In genomic region chr2:74707837-74708236, GRCh38 we compare ENCODE assay signal across 37 cellular contexts. TPM values are rescaled to one million over a fixed set of nuclear protein-coding genes. Genes with fewer than 3 reads are reported as not detected.
"Had no signal": no experiment of that assay in that cellular context is flagged by ENCODE, and none has a peak within 500 bp of the region (broad histone marks: within the 10 kb centered on the region; RNA-seq: fewer than 3 reads in every experiment).

No MANE protein-coding gene starts in this region.

- H3K36me3 ChIP-seq: ascending aorta, cardiac muscle cell, colonic mucosa, esophagus squamous epithelium, pancreas, prostate gland, sigmoid colon, suprapubic skin, tibial nerve had no signal

- H3K9me3 Mint-ChIP-seq: activated CD4-positive, alpha-beta memory T cell treated with anti-CD3 and anti-CD28 coated beads for 36 hours; activated CD4-positive, alpha-beta T cell treated with anti-CD3 and anti-CD28 coated beads, Interleukin-2, amount 10 ng/mL, durations not matched to agents 24 days and 14 days; activated naive CD4-positive, alpha-beta T cell treated with anti-CD3 and anti-CD28 coated beads for 36 hours; activated naive CD8-positive, alpha-beta T cell treated with anti-CD3 and anti-CD28 coated beads for 36 hours; activated T-helper 1 cell treated with anti-CD3 and anti-CD28 coated beads, Interleukin-12 subunit alpha, Interleukin-12 subunit beta, Interleukin-2, Interleukin-4 antibody, amounts not matched to agents 30 ng/mL and 10 ng/mL and 1 ng/mL, durations not matched to agents 14 hours and 24 hours and 36 hours; endodermal cell; mesothelial cell of epicardium; stimulated activated effector memory CD8-positive, alpha-beta T cell treated with anti-CD3 and anti-CD28 coated beads, Interleukin-12 subunit alpha, Interleukin-12 subunit beta, amount 100 ng/mL, for 72 hours; stimulated activated naive CD8-positive, alpha-beta T cell treated with anti-CD3 and anti-CD28 coated beads, Interleukin-15, amount 100 ng/mL, for 72 hours had no signal

- H3K36me3 Mint-ChIP-seq: activated CD4-positive, alpha-beta memory T cell treated with anti-CD3 and anti-CD28 coated beads for 36 hours; brain; stimulated activated effector memory CD8-positive, alpha-beta T cell treated with anti-CD3 and anti-CD28 coated beads, Interleukin-12 subunit alpha, Interleukin-12 subunit beta, amount 100 ng/mL, for 72 hours had no signal

- H3K27ac ChIP-seq: ascending aorta, cardiac muscle cell, colonic mucosa, dorsolateral prefrontal cortex, pancreas, prostate gland, sigmoid colon, suprapubic skin, tibial nerve had no signal

- ATAC-seq: left ventricle myocardium superior; pancreas; stimulated activated effector memory CD8-positive, alpha-beta T cell treated with anti-CD3 and anti-CD28 coated beads, Interleukin-12 subunit alpha, Interleukin-12 subunit beta, amount 100 ng/mL, for 72 hours; stimulated activated naive CD8-positive, alpha-beta T cell treated with anti-CD3 and anti-CD28 coated beads, Interleukin-15, amount 100 ng/mL, for 72 hours; T-helper 17 cell had no signal

- H3K4me1 Mint-ChIP-seq: endodermal cell; mesothelial cell of epicardium; naive B cell; stimulated activated effector memory CD8-positive, alpha-beta T cell treated with anti-CD3 and anti-CD28 coated beads, Interleukin-12 subunit alpha, Interleukin-12 subunit beta, amount 100 ng/mL, for 72 hours; stimulated activated naive CD8-positive, alpha-beta T cell treated with anti-CD3 and anti-CD28 coated beads, Interleukin-15, amount 100 ng/mL, for 72 hours; T-helper 17 cell had no signal

- H3K27ac Mint-ChIP-seq: activated CD4-positive, alpha-beta memory T cell treated with anti-CD3 and anti-CD28 coated beads for 36 hours; activated CD4-positive, alpha-beta T cell treated with anti-CD3 and anti-CD28 coated beads, Interleukin-2, amount 10 ng/mL, durations not matched to agents 24 days and 14 days; activated naive CD4-positive, alpha-beta T cell treated with anti-CD3 and anti-CD28 coated beads for 36 hours; activated naive CD8-positive, alpha-beta T cell treated with anti-CD3 and anti-CD28 coated beads for 36 hours; activated T-helper 1 cell treated with anti-CD3 and anti-CD28 coated beads, Interleukin-12 subunit alpha, Interleukin-12 subunit beta, Interleukin-2, Interleukin-4 antibody, amounts not matched to agents 30 ng/mL and 10 ng/mL and 1 ng/mL, durations not matched to agents 14 hours and 24 hours and 36 hours; brain; endodermal cell; mesothelial cell of epicardium; naive B cell; stimulated activated effector memory CD8-positive, alpha-beta T cell treated with anti-CD3 and anti-CD28 coated beads, Interleukin-12 subunit alpha, Interleukin-12 subunit beta, amount 100 ng/mL, for 72 hours; stimulated activated naive CD8-positive, alpha-beta T cell treated with anti-CD3 and anti-CD28 coated beads, Interleukin-15, amount 100 ng/mL, for 72 hours; T-helper 17 cell had no signal

- DNase-seq: activated CD4-positive, alpha-beta memory T cell treated with anti-CD3 and anti-CD28 coated beads for 36 hours; activated CD4-positive, alpha-beta T cell treated with anti-CD3 and anti-CD28 coated beads, Interleukin-2, amount 10 ng/mL, durations not matched to agents 24 days and 14 days; activated CD4-positive, CD25-positive, alpha-beta regulatory T cell treated with anti-CD3 and anti-CD28 coated beads, Interleukin-2, amount 50 U/mL, for 72 hours; activated CD8-positive, alpha-beta memory T cell treated with anti-CD3 and anti-CD28 coated beads, Interleukin-2, amount 50 U/mL, for 4 hours; activated effector memory CD4-positive, alpha-beta T cell treated with anti-CD3 and anti-CD28 coated beads, Interleukin-2, amount 50 U/mL, for 16 hours; activated naive CD4-positive, alpha-beta T cell treated with anti-CD3 and anti-CD28 coated beads for 36 hours; activated naive CD8-positive, alpha-beta T cell treated with anti-CD3 and anti-CD28 coated beads for 36 hours; activated T-cell treated with anti-CD3 and anti-CD28 coated beads, Interleukin-2, amount 50 U/mL, for 1 hour; cerebellar nuclear complex; colonic mucosa; dorsolateral prefrontal cortex; endodermal cell; esophagus squamous epithelium; foreskin melanocyte; islet precursor cell; left ventricle myocardium superior; mammary epithelial cell; naive B cell; nucleus accumbens; pancreas; sigmoid colon; small intestine; stimulated activated CD4-positive, alpha-beta T cell treated with anti-CD3 and anti-CD28 coated beads, Interleukin-4, amount 100 ng/mL, for 24 hours; stimulated activated naive CD8-positive, alpha-beta T cell treated with anti-CD3 and anti-CD28 coated beads, Interleukin-15, amount 100 ng/mL, for 72 hours; T-helper 17 cell; T1000 had no signal

- H3K9me3 ChIP-seq: ascending aorta, colonic mucosa, esophagus squamous epithelium, pancreas, prostate gland, sigmoid colon, suprapubic skin, tibial nerve had no signal

- H3K4me1 ChIP-seq: ascending aorta, colonic mucosa, pancreas, prostate gland, sigmoid colon, suprapubic skin, tibial nerve had no signal

- H3K27me3 ChIP-seq: ascending aorta, cardiac muscle cell, colonic mucosa, esophagus squamous epithelium, pancreas, sigmoid colon, suprapubic skin, tibial nerve had no signal

- H3K4me3 ChIP-seq: ascending aorta, cardiac muscle cell, colonic mucosa, dorsolateral prefrontal cortex, esophagus squamous epithelium, pancreas, prostate gland, sigmoid colon, suprapubic skin, tibial nerve had no signal

- H3K27me3 Mint-ChIP-seq: activated CD4-positive, alpha-beta memory T cell treated with anti-CD3 and anti-CD28 coated beads for 36 hours; activated naive CD8-positive, alpha-beta T cell treated with anti-CD3 and anti-CD28 coated beads for 36 hours; stimulated activated naive CD8-positive, alpha-beta T cell treated with anti-CD3 and anti-CD28 coated beads, Interleukin-15, amount 100 ng/mL, for 72 hours had no signal

- H3K4me3 Mint-ChIP-seq: activated CD4-positive, alpha-beta memory T cell treated with anti-CD3 and anti-CD28 coated beads for 36 hours; activated CD4-positive, alpha-beta T cell treated with anti-CD3 and anti-CD28 coated beads, Interleukin-2, amount 10 ng/mL, durations not matched to agents 24 days and 14 days; activated naive CD4-positive, alpha-beta T cell treated with anti-CD3 and anti-CD28 coated beads for 36 hours; activated naive CD8-positive, alpha-beta T cell treated with anti-CD3 and anti-CD28 coated beads for 36 hours; activated T-helper 1 cell treated with anti-CD3 and anti-CD28 coated beads, Interleukin-12 subunit alpha, Interleukin-12 subunit beta, Interleukin-2, Interleukin-4 antibody, amounts not matched to agents 30 ng/mL and 10 ng/mL and 1 ng/mL, durations not matched to agents 14 hours and 24 hours and 36 hours; brain; endodermal cell; mesothelial cell of epicardium; stimulated activated effector memory CD8-positive, alpha-beta T cell treated with anti-CD3 and anti-CD28 coated beads, Interleukin-12 subunit alpha, Interleukin-12 subunit beta, amount 100 ng/mL, for 72 hours; stimulated activated naive CD8-positive, alpha-beta T cell treated with anti-CD3 and anti-CD28 coated beads, Interleukin-15, amount 100 ng/mL, for 72 hours; T-helper 17 cell had no signal

RNA-seq across cellular contexts. Expression of gene M1AP, which starts 59.7 kb away (rescaled TPM):
- total RNA-seq: activated CD4-positive, alpha-beta memory T cell treated with anti-CD3 and anti-CD28 coated beads for 36 hours; activated CD4-positive, alpha-beta T cell treated with anti-CD3 and anti-CD28 coated beads, Interleukin-2, amount 10 ng/mL, durations not matched to agents 24 days and 14 days; activated CD8-positive, alpha-beta memory T cell treated with anti-CD3 and anti-CD28 coated beads for 36 hours; ascending aorta; cardiac muscle cell; left ventricle myocardium superior had no signal
- polyA plus RNA-seq: cardiac muscle cell, neural cell had no signal
